Comparison of ENCODE assay signal across 8 cellular contexts in genomic region chr6:26032387-26033131, GRCh38. TPM values are rescaled to one million over a fixed set of nuclear protein-coding genes. Genes with fewer than 3 reads are reported as not detected.
DNase-seq lines count a peak whose midpoint lies in the region; ATAC-seq, FAIRE-seq and TF ChIP-seq lines count a peak whose summit lies in the region.

No MANE protein-coding gene starts in this region.

- peak overlapping the region; percentile 31 for H2AFZ ChIP-seq in PC-3 (ENCODE audit: low read length)

- BruUV-seq in PC-3 (replicated peaks; lab: Mats Ljungman, UMichigan) = no TSS peak

- POLR2A ChIA-PET in PC-3 (lab: Charles Lee; ENCODE audit: unreplicated experiment) = interaction anchor here (0.6 to 3.9 kb wide), 12 partner anchors 11 to 1806 kb away, joined by 3 to 72 read pairs (median 5); a partner anchor contains a TSS

- ATAC-seq in PC-3 = peak; percentile 5
- ATAC-seq in left colon = peak; percentile 36
- no peak for ATAC-seq in GM18909 (IDR thresholded peaks at IDR 0.05; ENCODE audit: poor library complexity, unreplicated experiment)

- CTCF ChIA-PET in PC-3 (lab: Charles Lee) = no interaction called here

- no peaks in the 10 kb centered on the region; the same call in 1 of the 2 replicates for H3K79me2 ChIP-seq in PC-3 (ENCODE audit: low read length)

- no peaks in the 10 kb centered on the region for H3K27me3 ChIP-seq in GM06990 (replicated peaks; ENCODE audit: control insufficient read depth, insufficient read depth, low read length)
- no peaks in the 10 kb centered on the region for H3K27me3 ChIP-seq in PC-3 (ENCODE audit: low read length)
- no peaks in the 10 kb centered on the region for H3K27me3 ChIP-seq in bronchial epithelial cell (ENCODE audit: control insufficient read depth, insufficient read depth, low read length)
- no peaks in the 10 kb centered on the region for H3K27me3 ChIP-seq in stomach smooth muscle (ENCODE audit: control insufficient read depth in 1 of 2, insufficient read depth in 2 of 2, low read length in 2 of 2)

- no peaks in the 10 kb centered on the region; the same call in 1 of the 2 replicates for H4K20me1 ChIP-seq in PC-3 (ENCODE audit: low read length)

- H3K4me1 ChIP-seq in PC-3 (ENCODE audit: insufficient read depth, low read length) (peaks cover 38% of the 10 kb centered on the region), stomach smooth muscle (ENCODE audit: control insufficient read depth, insufficient read depth, low read length) (peaks cover 17% of the 10 kb centered on the region)

- H3F3A ChIP-seq in PC-3 (ENCODE audit: low read length, unreplicated experiment) = no peaks in the 10 kb centered on the region

- H3K27ac ChIP-seq in PC-3 (ENCODE audit: low read length) (peak overlapping the region; percentile 82), stomach smooth muscle (ENCODE audit: low read length) (peak overlapping the region; percentile 81)

- FAIRE-seq in bronchial epithelial cell (lab: Jason Lieb, UNC) = no peak

- TF ChIP-seq CTCF in GM06990 (IDR thresholded peaks at IDR 0.05; ENCODE audit: insufficient read depth, low read length, poor library complexity, severe bottlenecking) = no peak
- no peak for TF ChIP-seq CTCF in PC-3 (conservative IDR thresholded peaks at IDR 0.05; ENCODE audit: low read depth, low read length)
- TF ChIP-seq CTCF in bronchial epithelial cell (IDR thresholded peaks at IDR 0.05; ENCODE audit: insufficient read depth, low read length, severe bottlenecking) = no peak

- no peaks in the 10 kb centered on the region for H3K9me3 ChIP-seq in PC-3 (ENCODE audit: low read length)
- no peaks in the 10 kb centered on the region for H3K9me3 ChIP-seq in stomach smooth muscle (ENCODE audit: control insufficient read depth in 2 of 2, low read length in 2 of 2)

- H3K36me3 ChIP-seq in GM06990 (ENCODE audit: control insufficient read depth, insufficient read depth, low read length) (no peaks in the 10 kb centered on the region), PC-3 (ENCODE audit: low read depth, low read length) (no peaks in the 10 kb centered on the region), bronchial epithelial cell (ENCODE audit: control insufficient read depth, insufficient read depth, low read length) (no peaks in the 10 kb centered on the region), stomach smooth muscle (ENCODE audit: control insufficient read depth in 2 of 2, insufficient read depth in 2 of 2, low read length in 2 of 2) (no peaks in the 10 kb centered on the region)

- H3K4me3 ChIP-seq in GM06990 (replicated peaks; ENCODE audit: low read depth, low read length) = peak overlapping the region; percentile 60
- peak overlapping the region; percentile 83 for H3K4me3 ChIP-seq in PC-3 (ENCODE audit: low read length)
- peak overlapping the region; percentile 41 for H3K4me3 ChIP-seq in bronchial epithelial cell (ENCODE audit: low read depth, low read length)
- H3K4me3 ChIP-seq in stomach smooth muscle (ENCODE audit: low read length in 2 of 2) = peak overlapping the region; percentile 80 to 83

- DNase-seq in A172 (ENCODE audit: low spot score) = peak; percentile 66
- no peak for DNase-seq in GM06990 (ENCODE audit: extremely low read depth, insufficient read length)
- DNase-seq in PC-3 = peak; percentile 52
- peak; percentile 54 for DNase-seq in bronchial epithelial cell (ENCODE audit: low read depth)
- peak in 1 of 2 donors; percentile 40 for DNase-seq in left colon
- no peak for DNase-seq in SHP77 treated with DMSO at 0.1 percent for 48 hours (lab: John Stamatoyannopoulos, UW)

- no peaks in the 10 kb centered on the region for H3K9me2 ChIP-seq in PC-3 (replicated peaks; ENCODE audit: low read length)

- peak overlapping the region; percentile 94 for H3K4me2 ChIP-seq in PC-3 (ENCODE audit: low read length)

- intact Hi-C loops in PC-3 (cut with micrococcal nuclease) = loop anchor here (1.0 to 5.0 kb wide), 8 partner anchors 11 to 1776 kb away; a partner anchor contains a TSS
- intact Hi-C loops in left colon (cut with DNase I, micrococcal nuclease) = no loop called here

- peak overlapping the region; percentile 82 for H3K9ac ChIP-seq in PC-3 (ENCODE audit: low read length)
- peak overlapping the region; percentile 59 to 73 for H3K9ac ChIP-seq in stomach smooth muscle (ENCODE audit: low read length in 2 of 2)

RNA-seq across cellular contexts. Expression of gene HFE, which starts 54.7 kb away (rescaled TPM):
- 15.6 and 17.0 TPM in 2 replicates for total RNA-seq in A172 (2014; rRNA removed; shearing (Covaris generic))
- total RNA-seq in PC-3 (2014; rRNA removed) = not detected in 2 replicates
- 3.7 and 4.6 TPM in 2 replicates for total RNA-seq in bronchial epithelial cell
- total RNA-seq in left colon = 10 to 100 TPM in 1 of 2 donors, 1 to 10 TPM in 1; 8.2 to 12.0 TPM

Comparison
In these comparisons a context has a peak if more than half of its experiments do, and no peak if none do; other contexts are left out.
1. DNase-seq: peak in A172 (single experiment), PC-3 (single experiment) and bronchial epithelial cell (single experiment); none in GM06990 (single experiment) and SHP77 treated with DMSO at 0.1 percent for 48 hours (single experiment).
2. Peak in every context shown above with its lines, with median percentiles within 50 percentile points of each other: H3K4me3 ChIP-seq.